19 cellular contexts compared by ENCODE assay signal in the genomic region with DNA sequence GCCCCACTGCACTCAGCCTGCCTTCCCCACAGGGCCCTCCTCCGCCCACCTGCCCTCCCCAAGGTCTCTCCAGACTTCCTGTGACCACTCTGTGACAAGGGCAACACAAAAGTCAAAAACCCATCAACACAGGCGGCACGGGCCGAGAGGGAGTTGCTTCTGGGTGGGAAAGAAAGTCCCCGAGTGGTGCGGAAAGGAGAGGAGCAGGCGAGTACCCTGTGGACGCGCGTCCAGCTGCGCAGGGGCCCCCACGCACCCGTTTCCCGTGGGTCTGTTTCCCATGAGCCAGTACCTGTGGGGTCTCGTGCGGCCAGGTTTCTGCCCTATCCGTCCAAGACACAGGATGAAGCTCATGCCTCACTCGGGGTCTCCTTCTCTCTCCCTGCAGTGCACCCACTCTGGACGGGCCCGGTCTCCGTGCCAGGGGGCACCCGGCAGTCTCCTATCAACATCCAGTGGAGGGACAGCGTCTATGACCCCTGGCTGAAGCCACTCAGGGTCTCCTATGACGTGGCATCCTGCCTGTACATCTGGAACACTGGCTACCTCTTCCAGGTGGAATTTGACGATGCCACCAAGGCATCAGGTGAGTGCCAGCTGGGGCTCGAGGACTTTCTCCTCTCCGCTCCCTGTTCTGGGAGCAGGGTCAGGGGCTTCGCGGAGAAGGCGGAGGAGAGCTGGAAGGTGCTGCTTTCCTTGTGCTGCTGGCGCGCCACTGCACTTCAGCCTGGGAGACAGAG. TPM values are rescaled to one million over a fixed set of nuclear protein-coding genes. Genes with fewer than 3 reads are reported as not detected.
"Had no signal": no experiment of that assay in that cellular context is flagged by ENCODE, and none has a peak within 500 bp of the region (broad histone marks: within the 10 kb centered on the region; RNA-seq: fewer than 3 reads in every experiment).

No MANE protein-coding gene starts in this region.

- H3K9me3 ChIP-seq: ovary, sigmoid colon, spleen had no signal

- H3K27ac Mint-ChIP-seq: activated CD4-positive, alpha-beta T cell treated with anti-CD3 and anti-CD28 coated beads, Interleukin-2, amount 10 ng/mL, durations not matched to agents 24 days and 14 days; activated T-helper 17 cell treated with anti-CD3 and anti-CD28 coated beads, Interleukin-2, amount 50 U/mL, for 72 hours; T-helper 2 cell treated with Interferon-gamma antibody and Interleukin-4, amounts not matched to agents 5 μg/mL and 100 μg/mL, for 36 hours had no signal

- H3K4me3 Mint-ChIP-seq: activated CD4-positive, alpha-beta T cell treated with anti-CD3 and anti-CD28 coated beads, Interleukin-2, amount 10 ng/mL, durations not matched to agents 24 days and 14 days; activated T-helper 17 cell treated with anti-CD3 and anti-CD28 coated beads, Interleukin-2, amount 50 U/mL, for 72 hours; stimulated activated naive CD8-positive, alpha-beta T cell treated with anti-CD3 and anti-CD28 coated beads, Interleukin-15, amount 100 ng/mL, for 72 hours; T-helper 2 cell treated with Interferon-gamma antibody and Interleukin-4, amounts not matched to agents 5 μg/mL and 100 μg/mL, for 36 hours had no signal

- H3K9me3 Mint-ChIP-seq: activated CD4-positive, alpha-beta T cell treated with anti-CD3 and anti-CD28 coated beads, Interleukin-2, amount 10 ng/mL, durations not matched to agents 24 days and 14 days; activated T-helper 17 cell treated with anti-CD3 and anti-CD28 coated beads, Interleukin-2, amount 50 U/mL, for 72 hours; stimulated activated naive CD8-positive, alpha-beta T cell treated with anti-CD3 and anti-CD28 coated beads, Interleukin-15, amount 100 ng/mL, for 72 hours; T-helper 2 cell treated with Interferon-gamma antibody and Interleukin-4, amounts not matched to agents 5 μg/mL and 100 μg/mL, for 36 hours had no signal

- H3K27me3 ChIP-seq: ovary, sigmoid colon, spleen had no signal

- H3K4me1 ChIP-seq: sigmoid colon had no signal

- H3K4me1 Mint-ChIP-seq: activated T-helper 17 cell treated with anti-CD3 and anti-CD28 coated beads, Interleukin-2, amount 50 U/mL, for 72 hours had no signal

- ATAC-seq: activated T-helper 17 cell treated with anti-CD3 and anti-CD28 coated beads, Interleukin-2, amount 50 U/mL, for 72 hours; stimulated activated naive CD8-positive, alpha-beta T cell treated with anti-CD3 and anti-CD28 coated beads, Interleukin-15, amount 100 ng/mL, for 72 hours had no signal

- H3K4me3 ChIP-seq: lung, ovary, sigmoid colon, spleen had no signal

- H3K27ac ChIP-seq: epithelial cell of prostate, ovary, sigmoid colon, spleen had no signal

- H3K36me3 ChIP-seq: ovary, sigmoid colon had no signal

- H3K27me3 Mint-ChIP-seq: activated CD4-positive, alpha-beta T cell treated with anti-CD3 and anti-CD28 coated beads, Interleukin-2, amount 10 ng/mL, durations not matched to agents 24 days and 14 days; activated T-helper 17 cell treated with anti-CD3 and anti-CD28 coated beads, Interleukin-2, amount 50 U/mL, for 72 hours; stimulated activated naive CD8-positive, alpha-beta T cell treated with anti-CD3 and anti-CD28 coated beads, Interleukin-15, amount 100 ng/mL, for 72 hours had no signal

- DNase-seq: activated CD4-positive, alpha-beta T cell treated with anti-CD3 and anti-CD28 coated beads, Interleukin-2, amount 10 ng/mL, durations not matched to agents 24 days and 14 days; activated CD4-positive, CD25-positive, alpha-beta regulatory T cell; activated naive CD4-positive, alpha-beta T cell treated with anti-CD3 and anti-CD28 coated beads, Interleukin-2, amount 50 U/mL, for 16 hours; midbrain; ovary; sigmoid colon; spleen had no signal

RNA-seq across cellular contexts. Expression of a gene that starts 31.7 kb away (rescaled TPM):
- total RNA-seq: astrocyte, bronchial epithelial cell, fibroblast of lung, frontal cortex, lung, sigmoid colon, temporal lobe had no signal
- polyA plus RNA-seq: neural cell, sigmoid colon had no signal

RNA-seq across cellular contexts. Expression of a gene that starts 39.4 kb away (rescaled TPM):
- total RNA-seq: cerebellum, frontal cortex had no signal
- polyA plus RNA-seq: fibroblast of lung had no signal
